Comparison of ENCODE assay signal across 1 cellular context in the genomic region with DNA sequence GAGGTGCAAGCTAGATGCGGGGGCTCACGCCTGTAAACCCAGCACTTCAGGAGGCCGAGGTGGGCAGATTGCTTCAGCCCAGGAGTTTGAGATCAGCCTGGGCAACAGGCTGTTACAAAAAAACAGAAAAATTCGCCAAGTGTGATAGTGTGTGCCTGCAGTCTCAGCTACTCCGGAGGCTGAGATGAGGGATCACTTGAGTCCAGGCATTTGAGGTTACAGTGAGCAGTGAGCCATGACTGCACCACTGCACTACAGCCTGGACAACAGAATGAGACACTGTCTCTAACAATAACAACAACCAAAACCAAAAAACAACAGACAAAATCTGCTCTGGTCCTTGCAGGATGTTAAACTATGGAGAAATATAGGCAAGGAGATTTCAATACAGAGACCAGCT.
TF ChIP-seq lines count a peak whose summit lies in the region.

No MANE protein-coding gene starts in this region.

TF ChIP-seq in SK-N-SH treated with all-trans-retinoic acid at 6 μM for 48 hours, 23 proteins besides CTCF, POLR2A, EP300 and RAD21 (continued from another document):
- TF ChIP-seq, protein P1, sequence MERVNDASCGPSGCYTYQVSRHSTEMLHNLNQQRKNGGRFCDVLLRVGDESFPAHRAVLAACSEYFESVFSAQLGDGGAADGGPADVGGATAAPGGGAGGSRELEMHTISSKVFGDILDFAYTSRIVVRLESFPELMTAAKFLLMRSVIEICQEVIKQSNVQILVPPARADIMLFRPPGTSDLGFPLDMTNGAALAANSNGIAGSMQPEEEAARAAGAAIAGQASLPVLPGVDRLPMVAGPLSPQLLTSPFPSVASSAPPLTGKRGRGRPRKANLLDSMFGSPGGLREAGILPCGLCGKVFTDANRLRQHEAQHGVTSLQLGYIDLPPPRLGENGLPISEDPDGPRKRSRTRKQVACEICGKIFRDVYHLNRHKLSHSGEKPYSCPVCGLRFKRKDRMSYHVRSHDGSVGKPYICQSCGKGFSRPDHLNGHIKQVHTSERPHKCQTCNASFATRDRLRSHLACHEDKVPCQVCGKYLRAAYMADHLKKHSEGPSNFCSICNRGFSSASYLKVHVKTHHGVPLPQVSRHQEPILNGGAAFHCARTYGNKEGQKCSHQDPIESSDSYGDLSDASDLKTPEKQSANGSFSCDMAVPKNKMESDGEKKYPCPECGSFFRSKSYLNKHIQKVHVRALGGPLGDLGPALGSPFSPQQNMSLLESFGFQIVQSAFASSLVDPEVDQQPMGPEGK (CRISPR knock-in tag; IDR thresholded peaks at IDR 0.05; ENCODE audit: borderline replicate concordance) = no peak
- TF ChIP-seq, protein P2, sequence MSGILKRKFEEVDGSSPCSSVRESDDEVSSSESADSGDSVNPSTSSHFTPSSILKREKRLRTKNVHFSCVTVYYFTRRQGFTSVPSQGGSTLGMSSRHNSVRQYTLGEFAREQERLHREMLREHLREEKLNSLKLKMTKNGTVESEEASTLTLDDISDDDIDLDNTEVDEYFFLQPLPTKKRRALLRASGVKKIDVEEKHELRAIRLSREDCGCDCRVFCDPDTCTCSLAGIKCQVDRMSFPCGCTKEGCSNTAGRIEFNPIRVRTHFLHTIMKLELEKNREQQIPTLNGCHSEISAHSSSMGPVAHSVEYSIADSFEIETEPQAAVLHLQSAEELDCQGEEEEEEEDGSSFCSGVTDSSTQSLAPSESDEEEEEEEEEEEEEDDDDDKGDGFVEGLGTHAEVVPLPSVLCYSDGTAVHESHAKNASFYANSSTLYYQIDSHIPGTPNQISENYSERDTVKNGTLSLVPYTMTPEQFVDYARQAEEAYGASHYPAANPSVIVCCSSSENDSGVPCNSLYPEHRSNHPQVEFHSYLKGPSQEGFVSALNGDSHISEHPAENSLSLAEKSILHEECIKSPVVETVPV (CRISPR knock-in tag; IDR thresholded peaks at IDR 0.05) = no peak
- TF ChIP-seq, protein P3, sequence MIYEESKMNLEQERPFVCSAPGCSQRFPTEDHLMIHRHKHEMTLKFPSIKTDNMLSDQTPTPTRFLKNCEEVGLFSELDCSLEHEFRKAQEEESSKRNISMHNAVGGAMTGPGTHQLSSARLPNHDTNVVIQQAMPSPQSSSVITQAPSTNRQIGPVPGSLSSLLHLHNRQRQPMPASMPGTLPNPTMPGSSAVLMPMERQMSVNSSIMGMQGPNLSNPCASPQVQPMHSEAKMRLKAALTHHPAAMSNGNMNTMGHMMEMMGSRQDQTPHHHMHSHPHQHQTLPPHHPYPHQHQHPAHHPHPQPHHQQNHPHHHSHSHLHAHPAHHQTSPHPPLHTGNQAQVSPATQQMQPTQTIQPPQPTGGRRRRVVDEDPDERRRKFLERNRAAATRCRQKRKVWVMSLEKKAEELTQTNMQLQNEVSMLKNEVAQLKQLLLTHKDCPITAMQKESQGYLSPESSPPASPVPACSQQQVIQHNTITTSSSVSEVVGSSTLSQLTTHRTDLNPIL (CRISPR knock-in tag; IDR thresholded peaks at IDR 0.05; ENCODE audit: low read depth) = no peak
- TF ChIP-seq SNAI2 (CRISPR knock-in tag; IDR thresholded peaks at IDR 0.05) = no peak
TF ChIP-seq in SK-N-SH treated with all-trans-retinoic acid at 6 μM for 48 hours: peak in this region for 0.
